In the genomic region with DNA sequence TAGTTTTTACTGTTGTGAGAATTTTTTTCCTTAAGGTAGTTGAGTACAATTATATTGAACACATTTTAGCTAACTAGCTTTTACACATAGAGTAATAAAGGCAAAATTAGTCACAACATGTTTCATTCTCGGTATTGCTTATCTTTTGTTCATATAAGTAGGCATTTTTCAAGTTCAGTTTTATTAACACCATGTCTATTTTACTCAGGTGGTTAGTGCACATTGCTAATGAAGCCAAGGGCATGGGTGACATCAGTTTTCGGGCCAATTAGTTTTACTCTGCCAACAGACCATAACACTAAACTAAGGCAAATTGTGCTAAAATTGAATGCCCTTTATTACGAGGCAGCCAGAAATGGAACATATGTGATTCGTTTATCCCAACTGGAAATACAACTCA, we compare ENCODE assay signal across 34 cellular contexts. TPM values are rescaled to one million over a fixed set of nuclear protein-coding genes. Genes with fewer than 3 reads are reported as not detected.
"Had no signal": no experiment of that assay in that cellular context is flagged by ENCODE, and none has a peak within 500 bp of the region (broad histone marks: within the 10 kb centered on the region; RNA-seq: fewer than 3 reads in every experiment).

No MANE protein-coding gene starts in this region.

- H3K27ac Mint-ChIP-seq: activated B cell treated with CpG ODN at 0.5 μM for 24 hours; activated CD4-positive, alpha-beta memory T cell treated with anti-CD3 and anti-CD28 coated beads for 36 hours; activated CD4-positive, alpha-beta T cell treated with anti-CD3 and anti-CD28 coated beads, Interleukin-2, amount 10 ng/mL, durations not matched to agents 24 days and 14 days; activated CD8-positive, alpha-beta T cell treated with anti-CD3 and anti-CD28 coated beads for 36 hours; activated naive CD4-positive, alpha-beta T cell treated with anti-CD3 and anti-CD28 coated beads for 36 hours; activated naive CD4-positive, alpha-beta T cell treated with anti-CD3 and anti-CD28 coated beads, Interleukin-2, amount 50 U/mL, for 72 hours; activated naive CD8-positive, alpha-beta T cell treated with anti-CD3 and anti-CD28 coated beads for 36 hours; activated T-cell treated with anti-CD3 and anti-CD28 coated beads, Interleukin-2, amount 50 U/mL, for 72 hours; activated T-helper 1 cell treated with anti-CD3 and anti-CD28 coated beads, Interleukin-12 subunit alpha, Interleukin-12 subunit beta, Interleukin-2, Interleukin-4 antibody, amounts not matched to agents 30 ng/mL and 10 ng/mL and 1 ng/mL, durations not matched to agents 14 hours and 24 hours and 36 hours; activated T-helper 17 cell treated with anti-CD3 and anti-CD28 coated beads, Interleukin-2, amount 50 U/mL, for 72 hours; T-helper 2 cell treated with Interferon-gamma antibody and Interleukin-4, amounts not matched to agents 5 μg/mL and 100 μg/mL, for 36 hours had no signal

- ATAC-seq: activated CD8-positive, alpha-beta T cell treated with anti-CD3 and anti-CD28 coated beads for 36 hours; activated naive CD4-positive, alpha-beta T cell treated with anti-CD3 and anti-CD28 coated beads, Interleukin-2, amount 50 U/mL, for 72 hours; activated T-cell treated with anti-CD3 and anti-CD28 coated beads, Interleukin-2, amount 50 U/mL, for 4 hours; activated T-cell treated with anti-CD3 and anti-CD28 coated beads, Interleukin-2, amount 50 U/mL, for 72 hours; activated T-helper 17 cell treated with anti-CD3 and anti-CD28 coated beads, Interleukin-2, amount 50 U/mL, for 72 hours; body of pancreas had no signal

- H3K4me1 ChIP-seq: adrenal gland, body of pancreas, breast epithelium had no signal

- H3K9me3 Mint-ChIP-seq: activated CD4-positive, alpha-beta memory T cell treated with anti-CD3 and anti-CD28 coated beads for 36 hours; activated CD4-positive, alpha-beta T cell treated with anti-CD3 and anti-CD28 coated beads, Interleukin-2, amount 10 ng/mL, durations not matched to agents 24 days and 14 days; activated CD8-positive, alpha-beta T cell treated with anti-CD3 and anti-CD28 coated beads for 36 hours; activated naive CD4-positive, alpha-beta T cell treated with anti-CD3 and anti-CD28 coated beads for 36 hours; activated naive CD8-positive, alpha-beta T cell treated with anti-CD3 and anti-CD28 coated beads for 36 hours; activated T-cell treated with anti-CD3 and anti-CD28 coated beads, Interleukin-2, amount 50 U/mL, for 4 hours; activated T-cell treated with anti-CD3 and anti-CD28 coated beads, Interleukin-2, amount 50 U/mL, for 72 hours; activated T-helper 1 cell treated with anti-CD3 and anti-CD28 coated beads, Interleukin-12 subunit alpha, Interleukin-12 subunit beta, Interleukin-2, Interleukin-4 antibody, amounts not matched to agents 30 ng/mL and 10 ng/mL and 1 ng/mL, durations not matched to agents 14 hours and 24 hours and 36 hours; activated T-helper 17 cell treated with anti-CD3 and anti-CD28 coated beads, Interleukin-2, amount 50 U/mL, for 72 hours; T-helper 2 cell treated with Interferon-gamma antibody and Interleukin-4, amounts not matched to agents 5 μg/mL and 100 μg/mL, for 36 hours had no signal

- H3K27ac ChIP-seq: adrenal gland, body of pancreas, brain microvascular endothelial cell, breast epithelium, VCaP had no signal

- H3K36me3 ChIP-seq: adrenal gland, brain microvascular endothelial cell, breast epithelium had no signal

- H3K4me1 Mint-ChIP-seq: activated B cell treated with CpG ODN at 0.5 μM for 24 hours; activated CD4-positive, alpha-beta T cell treated with anti-CD3 and anti-CD28 coated beads, Interleukin-2, amount 10 ng/mL, durations not matched to agents 24 days and 14 days; activated naive CD8-positive, alpha-beta T cell treated with anti-CD3 and anti-CD28 coated beads for 36 hours; activated T-helper 17 cell treated with anti-CD3 and anti-CD28 coated beads, Interleukin-2, amount 50 U/mL, for 72 hours had no signal

- H3K36me3 Mint-ChIP-seq: activated CD4-positive, alpha-beta memory T cell treated with anti-CD3 and anti-CD28 coated beads for 36 hours; activated naive CD4-positive, alpha-beta T cell treated with anti-CD3 and anti-CD28 coated beads, Interleukin-2, amount 50 U/mL, for 72 hours; activated naive CD8-positive, alpha-beta T cell treated with anti-CD3 and anti-CD28 coated beads for 36 hours had no signal

- H3K4me3 ChIP-seq: adrenal gland, body of pancreas, breast epithelium had no signal

- H3K27me3 Mint-ChIP-seq: activated B cell treated with CpG ODN at 0.5 μM for 24 hours; activated CD4-positive, alpha-beta memory T cell treated with anti-CD3 and anti-CD28 coated beads for 36 hours; activated CD4-positive, alpha-beta T cell treated with anti-CD3 and anti-CD28 coated beads, Interleukin-2, amount 10 ng/mL, durations not matched to agents 24 days and 14 days; activated CD8-positive, alpha-beta T cell treated with anti-CD3 and anti-CD28 coated beads for 36 hours; activated naive CD8-positive, alpha-beta T cell treated with anti-CD3 and anti-CD28 coated beads for 36 hours; activated T-helper 17 cell treated with anti-CD3 and anti-CD28 coated beads, Interleukin-2, amount 50 U/mL, for 72 hours had no signal

- H3K27me3 ChIP-seq: adrenal gland, body of pancreas, brain microvascular endothelial cell had no signal

- DNase-seq: activated B cell treated with CpG ODN at 0.5 μM for 24 hours; activated CD4-positive, alpha-beta memory T cell treated with anti-CD3 and anti-CD28 coated beads for 36 hours; activated CD4-positive, alpha-beta T cell treated with anti-CD3 and anti-CD28 coated beads for 4 hours; activated CD4-positive, alpha-beta T cell treated with anti-CD3 and anti-CD28 coated beads, Interleukin-2, amount 10 ng/mL, durations not matched to agents 24 days and 14 days; activated CD4-positive, alpha-beta T cell treated with anti-CD3 and anti-CD28 coated beads, Interleukin-2, amount 50 U/mL, for 1 hour; activated CD4-positive, alpha-beta T cell treated with anti-CD3 and anti-CD28 coated beads, Interleukin-2, amount 50 U/mL, for 4 hours; activated CD4-positive, CD25-positive, alpha-beta regulatory T cell treated with anti-CD3 and anti-CD28 coated beads, Interleukin-2, amount 50 U/mL, for 72 hours; activated CD8-positive, alpha-beta memory T cell treated with anti-CD3 and anti-CD28 coated beads, Interleukin-2, amount 50 U/mL, for 4 hours; activated CD8-positive, alpha-beta T cell treated with anti-CD3 and anti-CD28 coated beads for 36 hours; activated effector memory CD4-positive, alpha-beta T cell treated with anti-CD3 and anti-CD28 coated beads, Interleukin-2, amount 50 U/mL, for 16 hours; activated gamma-delta T cell treated with Interleukin-2 at 50 U/mL for 16 hours; activated naive CD4-positive, alpha-beta T cell; activated naive CD4-positive, alpha-beta T cell treated with anti-CD3 and anti-CD28 coated beads for 36 hours; activated naive CD4-positive, alpha-beta T cell treated with anti-CD3 and anti-CD28 coated beads, Interleukin-2, amount 50 U/mL, for 16 hours; activated naive CD8-positive, alpha-beta T cell treated with anti-CD3 and anti-CD28 coated beads for 36 hours; activated T-cell treated with anti-CD3 and anti-CD28 coated beads for 4 hours; activated T-cell treated with anti-CD3 and anti-CD28 coated beads, Interleukin-2, amount 50 U/mL, for 1 hour; activated T-cell treated with anti-CD3 and anti-CD28 coated beads, Interleukin-2, amount 50 U/mL, for 4 hours; activated T-cell treated with anti-CD3 and anti-CD28 coated beads, Interleukin-2, amount 50 U/mL, for 72 hours; adrenal gland; amniotic stem cell; aorta; body of pancreas; brain microvascular endothelial cell; central memory CD4-positive, alpha-beta T cell; T-helper 2 cell; T-helper 9 cell had no signal

- H3K9me3 ChIP-seq: body of pancreas, breast epithelium had no signal

- H3K4me3 Mint-ChIP-seq: activated B cell treated with CpG ODN at 0.5 μM for 24 hours; activated CD4-positive, alpha-beta memory T cell treated with anti-CD3 and anti-CD28 coated beads for 36 hours; activated CD4-positive, alpha-beta T cell treated with anti-CD3 and anti-CD28 coated beads, Interleukin-2, amount 10 ng/mL, durations not matched to agents 24 days and 14 days; activated CD8-positive, alpha-beta T cell treated with anti-CD3 and anti-CD28 coated beads for 36 hours; activated naive CD4-positive, alpha-beta T cell treated with anti-CD3 and anti-CD28 coated beads for 36 hours; activated naive CD8-positive, alpha-beta T cell treated with anti-CD3 and anti-CD28 coated beads for 36 hours; activated T-cell treated with anti-CD3 and anti-CD28 coated beads, Interleukin-2, amount 50 U/mL, for 4 hours; activated T-cell treated with anti-CD3 and anti-CD28 coated beads, Interleukin-2, amount 50 U/mL, for 72 hours; activated T-helper 1 cell treated with anti-CD3 and anti-CD28 coated beads, Interleukin-12 subunit alpha, Interleukin-12 subunit beta, Interleukin-2, Interleukin-4 antibody, amounts not matched to agents 30 ng/mL and 10 ng/mL and 1 ng/mL, durations not matched to agents 14 hours and 24 hours and 36 hours; activated T-helper 17 cell treated with anti-CD3 and anti-CD28 coated beads, Interleukin-2, amount 50 U/mL, for 72 hours; T-helper 2 cell treated with Interferon-gamma antibody and Interleukin-4, amounts not matched to agents 5 μg/mL and 100 μg/mL, for 36 hours had no signal

RNA-seq across cellular contexts. Expression of a gene that starts 19.6 kb away (rescaled TPM):
- total RNA-seq: activated B cell treated with CpG ODN at 0.5 μM for 24 hours; activated CD4-positive, alpha-beta memory T cell treated with anti-CD3 and anti-CD28 coated beads for 36 hours; activated CD4-positive, alpha-beta T cell treated with anti-CD3 and anti-CD28 coated beads, Interleukin-2, amount 10 ng/mL, durations not matched to agents 24 days and 14 days; activated CD8-positive, alpha-beta memory T cell treated with anti-CD3 and anti-CD28 coated beads for 36 hours; activated CD8-positive, alpha-beta T cell treated with anti-CD3 and anti-CD28 coated beads for 36 hours; activated naive CD4-positive, alpha-beta T cell treated with anti-CD3 and anti-CD28 coated beads for 36 hours; activated naive CD4-positive, alpha-beta T cell treated with anti-CD3 and anti-CD28 coated beads, Interleukin-2, amount 50 U/mL, for 72 hours; activated naive CD8-positive, alpha-beta T cell treated with anti-CD3 and anti-CD28 coated beads for 36 hours; activated T-helper 17 cell treated with anti-CD3 and anti-CD28 coated beads, Interleukin-2, amount 50 U/mL, for 72 hours had no signal
